7 cellular contexts compared by ENCODE assay signal in genomic region chr6:155315516-155315871, GRCh38. TPM values are rescaled to one million over a fixed set of nuclear protein-coding genes. Genes with fewer than 3 reads are reported as not detected.
DNase-seq lines count a peak whose midpoint lies in the region; ATAC-seq and TF ChIP-seq lines count a peak whose summit lies in the region.

No MANE protein-coding gene starts in this region.

- WGBS in smooth muscle cell (ENCODE audit: low lambda C conversion rate), result 72% methylated on average over 3 of the region's 3 CpGs

- H3K4me1 ChIP-seq in HAP-1 (peaks cover 7% of the 10 kb centered on the region), smooth muscle cell (ENCODE audit: low read depth) (peaks cover 6% of the 10 kb centered on the region)

- ATAC-seq in HG02642 (IDR thresholded peaks at IDR 0.05; ENCODE audit: poor library complexity, unreplicated experiment), result no peak

- no peaks in the 10 kb centered on the region for H4K20me1 ChIP-seq in smooth muscle cell (ENCODE audit: low read depth)

- H3K27ac ChIP-seq in SK-N-MC, result peak overlapping the region; percentile 88
- H3K27ac ChIP-seq in smooth muscle cell (ENCODE audit: low read depth), result peak overlapping the region; percentile 81

- H3K79me2 ChIP-seq in smooth muscle cell (ENCODE audit: low read depth), result peaks cover 14% of the 10 kb centered on the region

- peaks cover 9% of the 10 kb centered on the region for H3F3A ChIP-seq in smooth muscle cell (ENCODE audit: low read depth)

- peak overlapping the region; percentile 98 for H3K4me2 ChIP-seq in smooth muscle cell

- TF ChIP-seq CTCF in smooth muscle cell (IDR thresholded peaks at IDR 0.05; ENCODE audit: borderline replicate concordance, insufficient read depth, poor library complexity, severe bottlenecking), result no peak

- peak overlapping the region; percentile 90 for H2AFZ ChIP-seq in smooth muscle cell (ENCODE audit: low read depth)

- no peak for DNase-seq in HAP-1 (ENCODE audit: low spot score in 2 of 2)
- no peak for DNase-seq in SK-N-MC (ENCODE audit: low read depth, low spot score)
- peak; percentile 25 for DNase-seq in fibroblast of peridontal ligament (ENCODE audit: extremely low read depth)
- DNase-seq in smooth muscle cell (lab: John Stamatoyannopoulos, UW; ENCODE audit: unreplicated experiment), result no peak
- DNase-seq in head of caudate nucleus, result no peak
- DNase-seq in A172 (ENCODE audit: low spot score), result no peak

- H3K9me3 ChIP-seq in HAP-1, result no peaks in the 10 kb centered on the region
- peaks cover 9% of the 10 kb centered on the region; the same call in 1 of the 2 replicates for H3K9me3 ChIP-seq in SK-N-MC (ENCODE audit: low read depth, low read length)
- H3K9me3 ChIP-seq in smooth muscle cell (replicated peaks; ENCODE audit: low read depth), result no peaks in the 10 kb centered on the region

- H3K27me3 ChIP-seq in HAP-1 (ENCODE audit: low read depth), result no peaks in the 10 kb centered on the region
- no peaks in the 10 kb centered on the region for H3K27me3 ChIP-seq in smooth muscle cell (ENCODE audit: low read depth)

- intact Hi-C loops in head of caudate nucleus (cut with DNase I), result loop anchor here (10.0 kb wide), 1 partner anchor 141 kb away; no protein-coding TSS in a partner anchor

- H3K36me3 ChIP-seq in HAP-1 (replicated peaks), result peaks cover 6% of the 10 kb centered on the region; the same call in 1 of the 2 replicates
- peaks cover 17% of the 10 kb centered on the region for H3K36me3 ChIP-seq in SK-N-MC (ENCODE audit: insufficient read depth, low read length)
- no peaks in the 10 kb centered on the region for H3K36me3 ChIP-seq in smooth muscle cell (ENCODE audit: low read depth)

- H3K4me3 ChIP-seq in HAP-1, result peak overlapping the region; percentile 85
- H3K4me3 ChIP-seq in SK-N-MC, result peak overlapping the region; percentile 86
- peak overlapping the region; percentile 89 for H3K4me3 ChIP-seq in smooth muscle cell

- in situ Hi-C loops in HAP-1 (cut with MboI; ENCODE audit: low sequenced_read_pairs), result no loop called here

- H3K9ac ChIP-seq in SK-N-MC (ENCODE audit: insufficient read length) (no peak overlapping the region), smooth muscle cell (ENCODE audit: low read depth) (peak overlapping the region; percentile 24)

RNA-seq across cellular contexts. Expression of gene TFB1M, which starts 1.2 kb away (rescaled TPM):
- 12.9 and 16.9 TPM in 2 replicates for total RNA-seq in smooth muscle cell
- 12.1 and 14.7 TPM in 2 replicates for polyA plus RNA-seq in smooth muscle cell
- total RNA-seq in A172 (2014; rRNA removed; shearing (Covaris generic)), result 17.9 and 23.0 TPM in 2 replicates

RNA-seq across cellular contexts. Expression of gene CLDN20, which starts 51.7 kb away (rescaled TPM):
- not detected in 2 replicates for total RNA-seq in smooth muscle cell
- not detected in 2 replicates for polyA plus RNA-seq in smooth muscle cell
- not detected in 2 replicates for total RNA-seq in A172 (2014; rRNA removed; shearing (Covaris generic))
